ENCODE assay signal across 10 cellular contexts in the genomic region with DNA sequence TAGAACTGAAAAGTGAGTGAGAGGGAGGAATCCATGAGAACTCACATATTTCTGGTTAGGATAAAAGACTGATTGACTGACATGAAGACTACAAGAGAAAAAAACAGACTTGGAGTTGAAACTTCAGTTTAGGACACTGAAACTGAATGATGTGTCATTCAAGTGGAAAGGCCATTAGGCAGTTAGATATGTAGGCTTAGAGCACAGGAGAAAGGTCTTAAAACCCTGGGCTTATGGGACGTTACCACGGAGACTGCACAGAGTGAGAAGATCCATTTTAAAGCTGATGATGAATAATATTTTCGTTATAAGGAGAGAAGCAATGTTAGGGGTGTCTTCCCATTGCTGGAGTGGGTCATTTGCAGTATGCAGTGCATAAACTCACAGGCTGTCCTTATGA.
DNase-seq lines count a peak whose midpoint lies in the region; ATAC-seq and TF ChIP-seq lines count a peak whose summit lies in the region.
"Had no signal": no experiment of that assay in that cellular context is flagged by ENCODE, and none has a peak within 500 bp of the region (broad histone marks: within the 10 kb centered on the region; RNA-seq: fewer than 3 reads in every experiment).

No MANE protein-coding gene starts in this region.

- DNase-seq in nephron progenitor cell (no peak), NCI-H345 (lab: John Stamatoyannopoulos, UW) (no peak), SIG-M5 (lab: John Stamatoyannopoulos, UW) (no peak)
- DNase-seq in stimulated activated CD4-positive, alpha-beta T cell treated with anti-CD3 and anti-CD28 coated beads, Interleukin-12 subunit alpha, Interleukin-12 subunit beta, amount 100 ng/mL, for 4 hours, result no peak
- DNase-seq: NCI-H748 treated with DMSO at 0.1 percent for 48 hours; stimulated activated CD4-positive, alpha-beta T cell treated with anti-CD3 and anti-CD28 coated beads, Interleukin-2, amount 100 ng/mL, for 24 hours had no signal

- no peaks in the 10 kb centered on the region for H3K9me3 Mint-ChIP-seq in brain
- no peaks in the 10 kb centered on the region for H3K9me3 Mint-ChIP-seq in nephron progenitor cell

- H3K27me3 Mint-ChIP-seq in brain (no peaks in the 10 kb centered on the region), nephron progenitor cell (ENCODE audit: low read depth, poor library complexity) (peaks cover 2% of the 10 kb centered on the region)

- H3K4me1 Mint-ChIP-seq in brain (peaks cover 33% of the 10 kb centered on the region), nephron progenitor cell (peaks cover 35% of the 10 kb centered on the region)

- H3K36me3 Mint-ChIP-seq in brain (no peaks in the 10 kb centered on the region), nephron progenitor cell (ENCODE audit: low read depth) (peaks cover 22% of the 10 kb centered on the region)

- ATAC-seq in GM18511 (IDR thresholded peaks at IDR 0.05; ENCODE audit: unreplicated experiment) (peak; percentile 58), HG03039 (IDR thresholded peaks at IDR 0.05; ENCODE audit: unreplicated experiment) (peak; percentile 32), GM21390 (IDR thresholded peaks at IDR 0.05; ENCODE audit: unreplicated experiment) (no peak)

- no peak overlapping the region for H3K4me3 Mint-ChIP-seq in brain
- H3K4me3 Mint-ChIP-seq in nephron progenitor cell, result no peak overlapping the region

- TF ChIP-seq CTCF in brain (conservative IDR thresholded peaks at IDR 0.05), result no peak
- TF ChIP-seq CTCF in nephron progenitor cell (IDR thresholded peaks at IDR 0.05), result no peak

- H3K27ac Mint-ChIP-seq in brain (peak overlapping the region in 4 of 5 experiments; percentile 16 to 88 (median 48)), nephron progenitor cell (peak overlapping the region; percentile 78)
